ENCODE assay signal across 8 cellular contexts in genomic region chr21:40466893-40467483, GRCh38.
DNase-seq lines count a peak whose midpoint lies in the region; ATAC-seq, FAIRE-seq and TF ChIP-seq lines count a peak whose summit lies in the region.

No MANE protein-coding gene starts in this region.

- H3K14ac ChIP-seq in H9 (ENCODE audit: insufficient read depth, low read length), result no peak overlapping the region

- H3K4me3 ChIP-seq in cardiac fibroblast (replicated peaks in 1 of 2; ENCODE audit: low read depth in 2 of 2, low read length in 2 of 2), result no peak overlapping the region

- no peaks in the 10 kb centered on the region for H3K4me1 Mint-ChIP-seq in H9
- H3K4me1 Mint-ChIP-seq in osteocyte (ENCODE audit: unreplicated experiment), result no peaks in the 10 kb centered on the region

- intact Hi-C loops in left ventricle myocardium superior (cut with micrococcal nuclease), result no loop called here

- no peak overlapping the region for H2BK15ac ChIP-seq in H9 (ENCODE audit: low read depth, low read length)

- FAIRE-seq in urothelium cell line (lab: Jason Lieb, UNC), result no peak

- H3K4me1 ChIP-seq in H9 (ENCODE audit: insufficient read depth, low read length), result no peaks in the 10 kb centered on the region

- H2AK5ac ChIP-seq in H9 (ENCODE audit: insufficient read length, low read length), result no peak overlapping the region

- H3K23ac ChIP-seq in H9 (ENCODE audit: insufficient read length, low read depth, low read length), result no peak overlapping the region

- H2BK12ac ChIP-seq in H9 (ENCODE audit: insufficient read length, low read depth, low read length), result no peak overlapping the region

- no peak for DNase-seq in H9
- DNase-seq in NCI-H2227 (lab: John Stamatoyannopoulos, UW; ENCODE audit: unreplicated experiment), result peak; percentile 3
- DNase-seq in cardiac fibroblast (ENCODE audit: low read depth in 2 of 2), result peak; percentile 1 to 16
- no peak for DNase-seq in osteocyte (ENCODE audit: extremely low spot score, unreplicated experiment)
- no peak for DNase-seq in GM13976 (ENCODE audit: low spot score)
- DNase-seq in urothelium cell line (ENCODE audit: low spot score), result no peak
- no peak for DNase-seq in left ventricle myocardium superior

- H3K79me2 ChIP-seq in H9 (ENCODE audit: insufficient read depth, low read length), result no peaks in the 10 kb centered on the region

- in situ Hi-C loops in GM13976 (cut with MboI; ENCODE audit: low sequenced_read_pairs, unreplicated experiment), result no loop called here

- no peak overlapping the region for H4K91ac ChIP-seq in H9 (ENCODE audit: insufficient read length, low read depth, low read length)

- no peak overlapping the region for H3K4ac ChIP-seq in H9 (ENCODE audit: low read depth, low read length)

- H3K79me1 ChIP-seq in H9 (ENCODE audit: insufficient read depth, low read depth, low read length, poor library complexity, severe bottlenecking), result no peaks in the 10 kb centered on the region

- no peak overlapping the region for H2BK5ac ChIP-seq in H9 (ENCODE audit: insufficient read length, low read length)

- no peaks in the 10 kb centered on the region for H4K20me1 ChIP-seq in H9 (ENCODE audit: control insufficient read depth, insufficient read depth, insufficient read length)

- no peak overlapping the region for H3K18ac ChIP-seq in H9 (ENCODE audit: insufficient read length, low read depth, low read length)

- no peak overlapping the region for H4K8ac ChIP-seq in H9 (replicated peaks; ENCODE audit: insufficient read length, low read depth, low read length)

- H3K56ac ChIP-seq in H9 (ENCODE audit: insufficient read length, low read depth, low read length), result no peak overlapping the region

- H3T11ph ChIP-seq in H9 (ENCODE audit: low read length), result no peak overlapping the region

- no peak overlapping the region for H3K4me2 ChIP-seq in H9 (ENCODE audit: insufficient read depth, insufficient read length, low read length)

- WGBS in H9 (ENCODE audit: extremely low coverage, insufficient read length, low lambda C conversion rate), result 100% methylated on average over 1 of the region's 1 CpG

- H3K9me3 ChIP-seq in H9 (ENCODE audit: control insufficient read depth, low read depth, low read length), result no peaks in the 10 kb centered on the region

- H2BK120ac ChIP-seq in H9 (ENCODE audit: low read depth, low read length, poor library complexity, severe bottlenecking), result no peak overlapping the region

- H3K27me3 ChIP-seq in H9 (ENCODE audit: insufficient read depth, low read length), result no peaks in the 10 kb centered on the region

- H3K23me2 ChIP-seq in H9 (ENCODE audit: insufficient read length, low read depth, low read length, poor library complexity, severe bottlenecking), result no peaks in the 10 kb centered on the region

- H3K9ac ChIP-seq in H9 (ENCODE audit: extremely low read depth, insufficient read length, low read length), result no peak overlapping the region

- H3K36me3 Mint-ChIP-seq in H9 (ENCODE audit: insufficient read depth in 1 of 3, low read depth in 3 of 3), result no peaks in the 10 kb centered on the region; a peak in 1 of 7 replicates
- no peaks in the 10 kb centered on the region for H3K36me3 Mint-ChIP-seq in osteocyte (ENCODE audit: unreplicated experiment)

- no peak overlapping the region for H2AFZ ChIP-seq in H9 (ENCODE audit: low read length)

- TF ChIP-seq CTCF in H9 (conservative IDR thresholded peaks at IDR 0.05) (peak; percentile 77), cardiac fibroblast (IDR thresholded peaks at IDR 0.05; ENCODE audit: low read depth, low read length) (no peak), osteocyte (IDR thresholded peaks at IDR 0.05) (peak; percentile 53), GM13976 (IDR thresholded peaks at IDR 0.05; ENCODE audit: borderline replicate concordance, control extremely low read depth, extremely low read depth, insufficient read depth, missing control alignments) (no peak)

- H3K27ac Mint-ChIP-seq in H9 (no peak overlapping the region), osteocyte (ENCODE audit: unreplicated experiment) (no peak overlapping the region)

- no peak for ATAC-seq in activated CD4-positive, CD25-positive, alpha-beta regulatory T cell treated with anti-CD3 and anti-CD28 coated beads, Interleukin-2, amount 50 U/mL, for 24 hours
- ATAC-seq in left ventricle myocardium superior, result no peak

- H3K9me3 Mint-ChIP-seq in H9 (no peaks in the 10 kb centered on the region; a peak in 1 of 5 replicates), osteocyte (ENCODE audit: unreplicated experiment) (peaks cover 3% of the 10 kb centered on the region)

- peaks cover 5% of the 10 kb centered on the region for H3K27me3 Mint-ChIP-seq in H9 (ENCODE audit: low read depth)
- H3K27me3 Mint-ChIP-seq in osteocyte (ENCODE audit: unreplicated experiment), result no peaks in the 10 kb centered on the region

- H3K4me3 Mint-ChIP-seq in H9, result no peak overlapping the region
- no peak overlapping the region for H3K4me3 Mint-ChIP-seq in osteocyte (ENCODE audit: unreplicated experiment)

- no peak overlapping the region for H3K27ac ChIP-seq in H9 (ENCODE audit: insufficient read length, low read depth, low read length)

- H4K5ac ChIP-seq in H9 (ENCODE audit: insufficient read length, low read depth, low read length), result no peak overlapping the region

- no peak overlapping the region for H2BK20ac ChIP-seq in H9 (ENCODE audit: low read depth, low read length, poor library complexity, severe bottlenecking)

Comparison
In these comparisons a context has a peak if more than half of its experiments do, and no peak if none do; other contexts are left out.
1. DNase-seq: peak in NCI-H2227 (single experiment) and cardiac fibroblast (2 of 2); none in H9 (single experiment), osteocyte (single experiment), GM13976 (single experiment), urothelium cell line (single experiment) and left ventricle myocardium superior (single experiment).
2. CTCF ChIP-seq: peak in H9 (single experiment) and osteocyte (single experiment); none in cardiac fibroblast (single experiment) and GM13976 (single experiment).